ENCODE assay signal across 25 cellular contexts in genomic region chr3:35064761-35065160, GRCh38.
"Had no signal": no experiment of that assay in that cellular context is flagged by ENCODE, and none has a peak within 500 bp of the region (broad histone marks: within the 10 kb centered on the region; RNA-seq: fewer than 3 reads in every experiment).

No MANE protein-coding gene starts in this region.

- H3K9me3 ChIP-seq: esophagus muscularis mucosa, ovary, psoas muscle, sigmoid colon, testis, tibial artery had no signal

- H3K4me3 ChIP-seq: coronary artery, esophagus muscularis mucosa, heart right ventricle, lung, ovary, psoas muscle, sigmoid colon, testis, tibial artery had no signal

- DNase-seq: dermis blood vessel endothelial cell; effector memory CD4-positive, alpha-beta T cell; foreskin keratinocyte; glutamatergic neuron; heart right ventricle; hypothalamus; natural killer cell; occipital lobe; ovary; posterior cingulate gyrus; psoas muscle; right cardiac atrium; sigmoid colon; stimulated activated CD4-positive, alpha-beta T cell treated with anti-CD3 and anti-CD28 coated beads, Interleukin-2, amount 100 ng/mL, for 24 hours; stimulated activated CD4-positive, alpha-beta T cell treated with anti-CD3 and anti-CD28 coated beads, Interleukin-4, amount 100 ng/mL, for 24 hours; stimulated activated naive CD8-positive, alpha-beta T cell treated with anti-CD3 and anti-CD28 coated beads, Interleukin-15, Interleukin-2, amounts not matched to agents 100 U/mL and 50 U/mL, for 24 hours; substantia nigra; testis; tibial artery had no signal

- ATAC-seq: foreskin keratinocyte; heart right ventricle; natural killer cell; psoas muscle; right cardiac atrium; stimulated activated memory B cell treated with anti-CD40 and anti-IgM and Interleukin-4, amounts not matched to agents 10 μg/mL and 1 μg/mL and 100 μg/mL, for 72 hours; stimulated activated naive CD8-positive, alpha-beta T cell treated with anti-CD3 and anti-CD28 coated beads, Interleukin-15, Interleukin-2, amounts not matched to agents 100 U/mL and 50 U/mL, for 24 hours had no signal

- H3K4me1 Mint-ChIP-seq: memory B cell; natural killer cell; stimulated activated memory B cell treated with anti-CD40 and anti-IgM and Interleukin-4, amounts not matched to agents 10 μg/mL and 1 μg/mL and 100 μg/mL, for 72 hours had no signal

- H3K36me3 Mint-ChIP-seq: memory B cell; natural killer cell; stimulated activated memory B cell treated with anti-CD40 and anti-IgM and Interleukin-4, amounts not matched to agents 10 μg/mL and 1 μg/mL and 100 μg/mL, for 72 hours; type B pancreatic cell had no signal

- H3K27me3 Mint-ChIP-seq: memory B cell; stimulated activated memory B cell treated with anti-CD40 and anti-IgM and Interleukin-4, amounts not matched to agents 10 μg/mL and 1 μg/mL and 100 μg/mL, for 72 hours; type B pancreatic cell had no signal

- H3K36me3 ChIP-seq: esophagus muscularis mucosa, heart right ventricle, ovary, sigmoid colon, tibial artery had no signal

- H3K4me3 Mint-ChIP-seq: memory B cell; natural killer cell; stimulated activated memory B cell treated with anti-CD40 and anti-IgM and Interleukin-4, amounts not matched to agents 10 μg/mL and 1 μg/mL and 100 μg/mL, for 72 hours; type B pancreatic cell had no signal

- H3K27me3 ChIP-seq: esophagus muscularis mucosa, foreskin keratinocyte, heart right ventricle, ovary, sigmoid colon, testis, tibial artery had no signal

- H3K4me1 ChIP-seq: esophagus muscularis mucosa, foreskin keratinocyte, heart right ventricle, sigmoid colon, testis, tibial artery had no signal

- H3K9me3 Mint-ChIP-seq: type B pancreatic cell had no signal

- H3K27ac Mint-ChIP-seq: memory B cell; natural killer cell; stimulated activated memory B cell treated with anti-CD40 and anti-IgM and Interleukin-4, amounts not matched to agents 10 μg/mL and 1 μg/mL and 100 μg/mL, for 72 hours; type B pancreatic cell had no signal

- H3K27ac ChIP-seq: coronary artery, esophagus muscularis mucosa, foreskin keratinocyte, heart right ventricle, ovary, psoas muscle, sigmoid colon, testis, tibial artery had no signal
